Comparison of ENCODE assay signal across 10 cellular contexts in the genomic region with DNA sequence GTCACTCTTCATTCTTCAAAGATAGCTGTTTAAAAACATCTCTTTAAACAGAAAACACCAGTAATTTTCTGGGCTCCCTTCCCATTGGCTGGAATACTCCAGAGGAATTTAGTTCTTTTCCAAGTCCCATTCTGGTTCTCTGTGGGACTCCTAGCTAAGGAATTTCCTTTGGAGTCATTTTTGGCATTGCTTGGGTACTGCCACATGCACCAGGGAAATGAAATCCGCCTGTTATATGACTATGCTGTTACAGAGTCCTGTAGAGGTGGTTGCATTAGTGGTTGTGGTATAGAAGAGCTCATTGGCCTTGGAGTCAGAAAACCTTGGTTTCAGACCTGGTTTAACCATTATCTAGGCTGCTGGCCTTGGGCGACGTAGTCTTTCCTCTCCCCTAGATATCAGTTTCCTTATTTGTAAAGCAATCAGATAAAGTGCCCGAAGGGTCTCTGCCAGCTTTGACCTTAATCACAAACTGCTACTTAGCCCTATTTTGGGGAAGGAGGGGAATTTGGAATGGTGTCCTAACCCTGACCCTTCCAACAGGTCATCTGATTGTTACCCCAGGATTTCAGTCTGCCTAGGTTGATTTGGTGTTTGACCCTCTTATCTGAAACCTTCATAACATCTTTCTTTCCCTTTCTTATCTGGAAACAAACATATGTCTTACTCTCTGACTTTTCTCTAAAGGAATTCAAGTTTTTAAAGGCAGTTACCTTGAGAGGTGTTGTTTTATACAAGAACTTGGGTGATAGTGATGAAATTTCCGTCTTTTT. TPM values are rescaled to one million over a fixed set of nuclear protein-coding genes. Genes with fewer than 3 reads are reported as not detected.
DNase-seq lines count a peak whose midpoint lies in the region; ATAC-seq, FAIRE-seq and TF ChIP-seq lines count a peak whose summit lies in the region.
"Had no signal": no experiment of that assay in that cellular context is flagged by ENCODE, and none has a peak within 500 bp of the region (broad histone marks: within the 10 kb centered on the region; RNA-seq: fewer than 3 reads in every experiment).

No MANE protein-coding gene starts in this region.

- H4K8ac ChIP-seq in mesenchymal stem cell (ENCODE audit: low read length): no peak overlapping the region

- H2BK15ac ChIP-seq in mesenchymal stem cell (ENCODE audit: low read depth, poor library complexity, severe bottlenecking): no peak overlapping the region

- H4K20me1 ChIP-seq in astrocyte (ENCODE audit: insufficient read depth, low read length): no peaks in the 10 kb centered on the region
- H4K20me1 ChIP-seq in HepG2 (ENCODE audit: insufficient read depth, low read length): no peaks in the 10 kb centered on the region

- FAIRE-seq in astrocyte (lab: Jason Lieb, UNC) (peak; percentile 87), HepG2 (lab: Jason Lieb, UNC) (peak; percentile 15)

- no peak overlapping the region for H3K27ac ChIP-seq in astrocyte (ENCODE audit: low read depth, low read length)
- no peak overlapping the region for H3K27ac ChIP-seq in HepG2 (ENCODE audit: extremely low read length, insufficient read depth, low read length)
- H3K27ac ChIP-seq in mesenchymal stem cell (ENCODE audit: low read length, poor library complexity, severe bottlenecking): no peak overlapping the region

- H3K79me2 ChIP-seq in astrocyte (ENCODE audit: insufficient read depth, low read length) (no peaks in the 10 kb centered on the region), HepG2 (ENCODE audit: insufficient read depth, low read length) (no peaks in the 10 kb centered on the region)

- no peak overlapping the region for H2BK12ac ChIP-seq in mesenchymal stem cell (ENCODE audit: low read length in 2 of 2)

- H3K9me3 ChIP-seq in Caco-2 (peaks cover 8% of the 10 kb centered on the region; the same call in 1 of the 2 replicates), astrocyte (ENCODE audit: insufficient read depth, low read depth, low read length) (peaks cover 9% of the 10 kb centered on the region), HepG2 (ENCODE audit: low read length) (no peaks in the 10 kb centered on the region), mesenchymal stem cell (ENCODE audit: control insufficient read depth, low read length) (no peaks in the 10 kb centered on the region)

- H2AK5ac ChIP-seq in mesenchymal stem cell (ENCODE audit: low read length, severe bottlenecking): no peak overlapping the region

- H3K18ac ChIP-seq in mesenchymal stem cell (ENCODE audit: low read depth in 1 of 2, low read length in 2 of 2): no peak overlapping the region

- H3K36me3 Mint-ChIP-seq in Caco-2 (ENCODE audit: insufficient read depth, unreplicated experiment) (peaks cover 6% of the 10 kb centered on the region), astrocyte (ENCODE audit: low read depth, unreplicated experiment) (no peaks in the 10 kb centered on the region)
- H3K36me3 Mint-ChIP-seq in stimulated activated naive B cell treated with anti-CD40 and anti-IgM and Interleukin-4, amounts not matched to agents 10 μg/mL and 1 μg/mL and 100 μg/mL, for 72 hours: peaks cover 0 to 3% of the 10 kb centered on the region in 2 donors

- no peak overlapping the region for H3K23ac ChIP-seq in mesenchymal stem cell (ENCODE audit: low read length in 2 of 2)

- H3K14ac ChIP-seq in mesenchymal stem cell (ENCODE audit: low read length in 2 of 2): no peak overlapping the region

- no peak overlapping the region for H2BK120ac ChIP-seq in mesenchymal stem cell (ENCODE audit: low read depth, low read length)

- H3K9me3 Mint-ChIP-seq in Caco-2 (ENCODE audit: unreplicated experiment) (peaks cover 42% of the 10 kb centered on the region), astrocyte (ENCODE audit: unreplicated experiment) (peaks cover 14% of the 10 kb centered on the region)
- peaks cover 0 to 9% of the 10 kb centered on the region in 2 donors for H3K9me3 Mint-ChIP-seq in stimulated activated naive B cell treated with anti-CD40 and anti-IgM and Interleukin-4, amounts not matched to agents 10 μg/mL and 1 μg/mL and 100 μg/mL, for 72 hours

- no peak overlapping the region for H3K27ac Mint-ChIP-seq in Caco-2 (ENCODE audit: unreplicated experiment)
- H3K27ac Mint-ChIP-seq in astrocyte (ENCODE audit: unreplicated experiment): no peak overlapping the region
- no peak overlapping the region for H3K27ac Mint-ChIP-seq in stimulated activated naive B cell treated with anti-CD40 and anti-IgM and Interleukin-4, amounts not matched to agents 10 μg/mL and 1 μg/mL and 100 μg/mL, for 72 hours

- peak; percentile 89 for ATAC-seq in HG02588 (IDR thresholded peaks at IDR 0.05; ENCODE audit: unreplicated experiment)
- peak; percentile 83 for ATAC-seq in HepG2
- ATAC-seq in stimulated activated naive B cell treated with anti-CD40 and anti-IgM and Interleukin-4, amounts not matched to agents 10 μg/mL and 1 μg/mL and 100 μg/mL, for 72 hours (replicated peaks): no peak

- H2AFZ ChIP-seq in astrocyte (ENCODE audit: low read depth, low read length): no peak overlapping the region
- H2AFZ ChIP-seq in HepG2 (ENCODE audit: low read length): no peak overlapping the region
- no peak overlapping the region for H2AFZ ChIP-seq in mesenchymal stem cell (ENCODE audit: low read depth, low read length)

- H3K9ac ChIP-seq in astrocyte (ENCODE audit: low read length): no peak overlapping the region
- no peak overlapping the region for H3K9ac ChIP-seq in HepG2 (ENCODE audit: insufficient read depth, low read depth, low read length)
- no peak overlapping the region for H3K9ac ChIP-seq in mesenchymal stem cell (ENCODE audit: low read length)

- no peak overlapping the region for H4K91ac ChIP-seq in mesenchymal stem cell (ENCODE audit: low read length)

- DNase-seq in Caco-2: peak; percentile 27 to 57
- peak; percentile 91 for DNase-seq in astrocyte (ENCODE audit: low read depth)
- DNase-seq in HepG2 (ENCODE audit: low spot score): no peak
- DNase-seq in stimulated activated naive B cell treated with anti-CD40 and anti-IgM and Interleukin-4, amounts not matched to agents 10 μg/mL and 1 μg/mL and 100 μg/mL, for 72 hours: no peak
- no peak for DNase-seq in mesenchymal stem cell
- DNase-seq in stimulated activated CD8-positive, alpha-beta memory T cell treated with anti-CD3 and anti-CD28 coated beads, Interleukin-4, amount 100 ng/mL, for 48 hours: no peak
- no peak for DNase-seq in DMS79 (lab: John Stamatoyannopoulos, UW)

- TF ChIP-seq CTCF in Caco-2 (IDR thresholded peaks at IDR 0.05; ENCODE audit: insufficient read depth in 1 of 2, low read depth in 1 of 2, low read length in 1 of 2, severe bottlenecking in 1 of 2, unreplicated experiment in 1 of 2): no peak
- no peak for TF ChIP-seq CTCF in astrocyte (IDR thresholded peaks at IDR 0.05; ENCODE audit: insufficient read depth, low read depth, low read length)
- TF ChIP-seq CTCF in HepG2 (CRISPR knock-in tag; IDR thresholded peaks at IDR 0.05): no peak

- H3K27me3 Mint-ChIP-seq in Caco-2 (ENCODE audit: insufficient read depth, unreplicated experiment): peaks cover 12% of the 10 kb centered on the region
- H3K27me3 Mint-ChIP-seq in astrocyte (ENCODE audit: low read depth, unreplicated experiment): peaks cover 5% of the 10 kb centered on the region
- peaks cover 21 to 35% of the 10 kb centered on the region in 2 donors for H3K27me3 Mint-ChIP-seq in stimulated activated naive B cell treated with anti-CD40 and anti-IgM and Interleukin-4, amounts not matched to agents 10 μg/mL and 1 μg/mL and 100 μg/mL, for 72 hours

- H3K36me3 ChIP-seq in Caco-2 (ENCODE audit: control insufficient read depth, insufficient read depth, low read length) (no peaks in the 10 kb centered on the region), astrocyte (ENCODE audit: insufficient read depth, low read length) (no peaks in the 10 kb centered on the region), HepG2 (replicated peaks in 1 of 2; ENCODE audit: control insufficient read depth in 1 of 2, insufficient read depth in 2 of 2, low read length in 2 of 2) (no peaks in the 10 kb centered on the region), mesenchymal stem cell (ENCODE audit: control insufficient read depth in 1 of 2, insufficient read depth in 2 of 2, low read depth in 1 of 2, low read length in 2 of 2) (no peaks in the 10 kb centered on the region)

- in situ Hi-C loops in HepG2 (cut with HindIII; ENCODE audit: extremely low pct_ligation_motif_present, low pct_unique_long_range_greater_than_20kb): no loop called here

- 5% methylated on average over 5 of the region's 5 CpGs for WGBS in HepG2 (ENCODE audit: low lambda C conversion rate)
- 80% methylated on average over 4 of the region's 5 CpGs for WGBS in mesenchymal stem cell

- BruUV-seq in Caco-2 (replicated peaks; lab: Mats Ljungman, UMichigan): no TSS peak
- no TSS peak for BruUV-seq in HepG2 (replicated peaks; lab: Mats Ljungman, UMichigan)

- no peak overlapping the region for H2BK5ac ChIP-seq in mesenchymal stem cell (ENCODE audit: low read depth, low read length, poor library complexity, severe bottlenecking)

- H3K4me1 Mint-ChIP-seq in Caco-2 (ENCODE audit: low read depth, unreplicated experiment) (peaks cover 22% of the 10 kb centered on the region), astrocyte (ENCODE audit: low read depth, unreplicated experiment) (peaks cover 9% of the 10 kb centered on the region)
- no peaks in the 10 kb centered on the region for H3K4me1 Mint-ChIP-seq in stimulated activated naive B cell treated with anti-CD40 and anti-IgM and Interleukin-4, amounts not matched to agents 10 μg/mL and 1 μg/mL and 100 μg/mL, for 72 hours

- H3K4me1 ChIP-seq in Caco-2 (peaks cover 22% of the 10 kb centered on the region), astrocyte (ENCODE audit: insufficient read depth, low read length) (peaks cover 19% of the 10 kb centered on the region), HepG2 (ENCODE audit: insufficient read depth, low read length) (peaks cover 9% of the 10 kb centered on the region), mesenchymal stem cell (ENCODE audit: control insufficient read depth, insufficient read depth, low read depth, low read length) (no peaks in the 10 kb centered on the region)

- H3K4ac ChIP-seq in mesenchymal stem cell (ENCODE audit: low read depth in 1 of 2, low read length in 2 of 2): no peak overlapping the region

- H3K4me3 ChIP-seq in Caco-2 (ENCODE audit: low read depth, low read length) (no peak overlapping the region), astrocyte (ENCODE audit: insufficient read depth, low read depth, low read length) (no peak overlapping the region), HepG2 (replicated peaks in 1 of 3; ENCODE audit: insufficient read depth in 1 of 3, low read depth in 2 of 3, low read length in 3 of 3) (no peak overlapping the region), mesenchymal stem cell (ENCODE audit: insufficient read depth in 1 of 2, low read depth in 1 of 2, low read length in 2 of 2) (no peak overlapping the region)
- H3K4me3 ChIP-seq: skin epidermis had no signal

- no peak for TF ChIP-seq RAD21 in HepG2 (CRISPR knock-in tag; IDR thresholded peaks at IDR 0.05)

- TF ChIP-seq EP300 in HepG2 (IDR thresholded peaks at IDR 0.05; ENCODE audit: low read depth in 2 of 2, low read length in 2 of 2) (no peak), HepG2 (CRISPR knock-in tag; IDR thresholded peaks at IDR 0.05; ENCODE audit: borderline replicate concordance) (no peak)

- CTCF ChIA-PET in Caco-2 (lab: Charles Lee) (interaction anchor here (2.1 kb wide), 1 partner anchor 10 kb away, joined by 10 read pairs; no protein-coding TSS in a partner anchor), HepG2 (lab: Yijun Ruan, JAX; ENCODE audit: low intra/inter-chr PET ratio, low total read pairs) (no interaction called here)

- H3K4me3 Mint-ChIP-seq in Caco-2 (ENCODE audit: unreplicated experiment): no peak overlapping the region
- H3K4me3 Mint-ChIP-seq in astrocyte (ENCODE audit: unreplicated experiment): no peak overlapping the region
- H3K4me3 Mint-ChIP-seq in stimulated activated naive B cell treated with anti-CD40 and anti-IgM and Interleukin-4, amounts not matched to agents 10 μg/mL and 1 μg/mL and 100 μg/mL, for 72 hours: no peak overlapping the region

- no peak for TF ChIP-seq POLR2A in HepG2 (IDR thresholded peaks at IDR 0.05; ENCODE audit: insufficient read depth in 1 of 2, low read depth in 2 of 2, low read length in 2 of 2)

- H3K4me2 ChIP-seq in astrocyte (ENCODE audit: low read length) (peak overlapping the region; percentile 14), HepG2 (ENCODE audit: low read depth, low read length) (no peak overlapping the region), mesenchymal stem cell (ENCODE audit: low read length, poor library complexity, severe bottlenecking) (no peak overlapping the region)

- POLR2A ChIA-PET in Caco-2 (lab: Charles Lee): interaction anchor here (0.5 kb wide), 1 partner anchor 287 kb away, joined by 3 read pairs; no protein-coding TSS in a partner anchor
- POLR2A ChIA-PET in HepG2 (lab: Yijun Ruan, JAX): no interaction called here

- no peaks in the 10 kb centered on the region for H3K27me3 ChIP-seq in Caco-2 (replicated peaks; ENCODE audit: control insufficient read depth, insufficient read depth, low read length)
- H3K27me3 ChIP-seq in astrocyte (ENCODE audit: insufficient read depth, low read length): peaks cover 1% of the 10 kb centered on the region
- H3K27me3 ChIP-seq in HepG2 (ENCODE audit: control insufficient read depth in 1 of 2, insufficient read depth in 2 of 2, low read length in 2 of 2): peaks cover 1 to 3% of the 10 kb centered on the region in 2 experiments; a peak in 1 of 5 replicates
- H3K27me3 ChIP-seq in mesenchymal stem cell (ENCODE audit: control insufficient read depth in 1 of 2, insufficient read depth in 1 of 2, low read length in 2 of 2): no peaks in the 10 kb centered on the region

- intact Hi-C loops in Caco-2 (cut with micrococcal nuclease; ENCODE audit: unreplicated experiment): no loop called here
- intact Hi-C loops in HepG2 (cut with micrococcal nuclease; ENCODE audit: unreplicated experiment): no loop called here

- no peaks in the 10 kb centered on the region for H3K79me1 ChIP-seq in mesenchymal stem cell (replicated peaks; ENCODE audit: low read length, poor library complexity, severe bottlenecking)

RNA-seq across cellular contexts. Expression of gene RTP1, which starts 13.5 kb away (rescaled TPM):
- total RNA-seq in Caco-2 (2022): not detected in 2 replicates
- not detected in 2 replicates for total RNA-seq in astrocyte
- total RNA-seq in HepG2 (2016; rRNA removed; fragmentation: Illumina TruSeq; extraction: Trizol): not detected in 2 replicates
- total RNA-seq in HepG2 (2016; cell fraction: cytosol; rRNA removed; fragmentation: Illumina TruSeq; extraction: Trizol; ENCODE audit: low read depth): not detected in 2 replicates
- total RNA-seq in HepG2 (2016; cell fraction: insoluble cytoplasmic fraction; rRNA removed; fragmentation: Illumina TruSeq; extraction: Trizol): not detected in 2 replicates
- total RNA-seq in HepG2 (2016; cell fraction: membrane; rRNA removed; fragmentation: Illumina TruSeq; extraction: Trizol): not detected in 2 replicates
- not detected in 2 replicates for total RNA-seq in HepG2 (2016; cell fraction: nucleus; rRNA removed; fragmentation: Illumina TruSeq; extraction: Trizol)
- polyA plus RNA-seq in HepG2 (2011; rRNA removed): not detected in 2 replicates
- polyA plus RNA-seq in HepG2 (2011; cell fraction: cytosol; rRNA removed): not detected in 2 replicates
- polyA plus RNA-seq in HepG2 (2011; cell fraction: nucleus; rRNA removed): not detected in 2 replicates
- polyA plus RNA-seq in HepG2 (2012): not detected in 2 replicates
- polyA plus RNA-seq in HepG2 (2016; cell fraction: cytosol; fragmentation: Illumina TruSeq; extraction: Trizol; ENCODE audit: low read depth): not detected in 2 replicates
- polyA plus RNA-seq in HepG2 (2016; cell fraction: insoluble cytoplasmic fraction; fragmentation: Illumina TruSeq; extraction: Trizol; ENCODE audit: low read depth): not detected in 2 replicates
- polyA plus RNA-seq in HepG2 (2016; cell fraction: membrane; fragmentation: Illumina TruSeq; extraction: Trizol; ENCODE audit: low read depth): not detected in 2 replicates
- polyA plus RNA-seq in HepG2 (2016; cell fraction: nucleus; fragmentation: Illumina TruSeq; extraction: Trizol; ENCODE audit: insufficient read depth, low read depth): not detected in 2 replicates
- polyA minus RNA-seq in HepG2 (2011; rRNA and poly(A)+ RNA removed; ENCODE audit: low replicate concordance): not detected in 2 replicates
- not detected in 2 replicates for polyA minus RNA-seq in HepG2 (2011; cell fraction: cytosol; rRNA and poly(A)+ RNA removed)
- polyA minus RNA-seq in HepG2 (2011; cell fraction: nucleus; rRNA and poly(A)+ RNA removed): not detected in 2 replicates
- polyA plus RNA-seq in mesenchymal stem cell (2013, experiment 1 of 2): not detected
- not detected for polyA plus RNA-seq in mesenchymal stem cell (2013, experiment 2 of 2)
- total RNA-seq: fibroblast of villous mesenchyme had no signal

Comparison
In these comparisons a context has a peak if more than half of its experiments do, and no peak if none do; other contexts are left out.
1. DNase-seq: peak in Caco-2 (2 of 2) and astrocyte (single experiment); none in HepG2 (single experiment), stimulated activated naive B cell treated with anti-CD40 and anti-IgM and Interleukin-4, amounts not matched to agents 10 μg/mL and 1 μg/mL and 100 μg/mL, for 72 hours (single experiment), mesenchymal stem cell (single experiment), stimulated activated CD8-positive, alpha-beta memory T cell treated with anti-CD3 and anti-CD28 coated beads, Interleukin-4, amount 100 ng/mL, for 48 hours (single experiment) and DMS79 (single experiment).
2. ATAC-seq: peak in HG02588 (single experiment) and HepG2 (single experiment); none in stimulated activated naive B cell treated with anti-CD40 and anti-IgM and Interleukin-4, amounts not matched to agents 10 μg/mL and 1 μg/mL and 100 μg/mL, for 72 hours (0 of 2).